Comparison of ENCODE assay signal across 26 cellular contexts in genomic region chr10:23522345-23522744, GRCh38.
DNase-seq lines count a peak whose midpoint lies in the region; ATAC-seq and TF ChIP-seq lines count a peak whose summit lies in the region.
"Had no signal": no experiment of that assay in that cellular context is flagged by ENCODE, and none has a peak within 500 bp of the region (broad histone marks: within the 10 kb centered on the region; RNA-seq: fewer than 3 reads in every experiment).

No MANE protein-coding gene starts in this region.

- H3K4me2 ChIP-seq in DOHH2 (ENCODE audit: low read length) (peak overlapping the region; percentile 49), PC-3 (ENCODE audit: low read length) (no peak overlapping the region)

- H3K36me3 ChIP-seq in DOHH2 (ENCODE audit: control insufficient read depth, low read length), result no peaks in the 10 kb centered on the region
- H3K36me3 ChIP-seq in PC-3 (ENCODE audit: low read depth, low read length), result no peaks in the 10 kb centered on the region
- H3K36me3 ChIP-seq: pancreas, spleen, tibial nerve had no signal

- no peaks in the 10 kb centered on the region for H3F3A ChIP-seq in DOHH2 (ENCODE audit: control insufficient read depth, insufficient read depth)
- no peaks in the 10 kb centered on the region for H3F3A ChIP-seq in PC-3 (ENCODE audit: low read length, unreplicated experiment)

- ATAC-seq in PC-3, result no peak
- ATAC-seq: activated naive CD4-positive, alpha-beta T cell treated with anti-CD3 and anti-CD28 coated beads, Interleukin-2, amount 50 U/mL, for 72 hours; GM12878; mucosa of descending colon; right cardiac atrium; T-cell had no signal

- H3K4me1 ChIP-seq in DOHH2 (ENCODE audit: control insufficient read depth, low read length), result peaks cover 39% of the 10 kb centered on the region
- peaks cover 10% of the 10 kb centered on the region; the same call in 1 of the 2 replicates for H3K4me1 ChIP-seq in PC-3 (ENCODE audit: insufficient read depth, low read length)
- H3K4me1 ChIP-seq: pancreas, tibial nerve had no signal

- H2AFZ ChIP-seq in PC-3 (ENCODE audit: low read length), result no peak overlapping the region

- peak overlapping the region; percentile 31 for H3K27ac ChIP-seq in DOHH2 (ENCODE audit: low read depth, low read length)
- peak overlapping the region; percentile 51 for H3K27ac ChIP-seq in PC-3 (ENCODE audit: low read length)
- H3K27ac ChIP-seq: C4-2B, pancreas, tibial nerve had no signal

- H3K27me3 ChIP-seq in DOHH2 (ENCODE audit: control insufficient read depth, low read length) (no peaks in the 10 kb centered on the region), PC-3 (ENCODE audit: low read length) (no peaks in the 10 kb centered on the region)
- H3K27me3 ChIP-seq: pancreas, spleen, tibial nerve had no signal

- H3K9me3 ChIP-seq in DOHH2 (ENCODE audit: control insufficient read depth, insufficient read depth, low read length) (no peaks in the 10 kb centered on the region), PC-3 (ENCODE audit: low read length) (no peaks in the 10 kb centered on the region)
- H3K9me3 ChIP-seq: mucosa of descending colon, pancreas, spleen, tibial nerve had no signal

- H3K79me2 ChIP-seq in DOHH2 (ENCODE audit: control insufficient read depth, low read length) (no peaks in the 10 kb centered on the region), PC-3 (ENCODE audit: low read length) (no peaks in the 10 kb centered on the region)

- intact Hi-C loops in PC-3 (cut with micrococcal nuclease), result loop anchor here (5.0 kb wide), 1 partner anchor 180 kb away; no protein-coding TSS in a partner anchor

- CTCF ChIA-PET in PC-3 (lab: Charles Lee), result no interaction called here

- no peak overlapping the region for H3K9ac ChIP-seq in PC-3 (ENCODE audit: low read length)

- TF ChIP-seq CTCF in DOHH2 (IDR thresholded peaks at IDR 0.05; ENCODE audit: low read depth, low read length, poor library complexity, severe bottlenecking) (no peak), PC-3 (conservative IDR thresholded peaks at IDR 0.05; ENCODE audit: low read depth, low read length) (no peak), fibroblast of mammary gland (conservative IDR thresholded peaks at IDR 0.05; ENCODE audit: control insufficient read depth, insufficient read depth, low read depth, low read length) (no peak)

- BruUV-seq in PC-3 (replicated peaks; lab: Mats Ljungman, UMichigan), result no TSS peak

- no peaks in the 10 kb centered on the region for H4K20me1 ChIP-seq in DOHH2 (ENCODE audit: control insufficient read depth, insufficient read depth, low read depth, low read length)
- H4K20me1 ChIP-seq in PC-3 (ENCODE audit: low read length), result no peaks in the 10 kb centered on the region

- POLR2A ChIA-PET in PC-3 (lab: Charles Lee; ENCODE audit: unreplicated experiment), result no interaction called here

- H3K9me2 ChIP-seq in DOHH2 (replicated peaks; ENCODE audit: control insufficient read depth, low read length) (no peaks in the 10 kb centered on the region), PC-3 (replicated peaks; ENCODE audit: low read length) (no peaks in the 10 kb centered on the region)

- DNase-seq in PC-3, result peak; percentile 70
- peak; percentile 63 for DNase-seq in fibroblast of mammary gland (ENCODE audit: low read depth)
- DNase-seq in renal cortical epithelial cell (ENCODE audit: low read depth), result peak; percentile 60
- no peak for DNase-seq in NOMO-1 (lab: John Stamatoyannopoulos, UW; ENCODE audit: unreplicated experiment in 2 of 2)
- DNase-seq in activated T-cell treated with anti-CD3 and anti-CD28 coated beads, Interleukin-2, amount 50 U/mL, for 48 hours, result no peak
- no peak for DNase-seq in amygdala (lab: John Stamatoyannopoulos, UW)
- DNase-seq: activated CD4-positive, alpha-beta T cell treated with anti-CD3 and anti-CD28 coated beads, Interleukin-2, amount 50 U/mL, for 48 hours; activated CD4-positive, CD25-positive, alpha-beta regulatory T cell; aorta; dermis blood vessel endothelial cell; DND-41; glutamatergic neuron; islet precursor cell; mucosa of descending colon; NCI-H1092 treated with DMSO at 0.1 percent for 48 hours; NCI-H1930; NCI-H526 treated with DMSO at 0.1 percent for 48 hours; pancreas; right cardiac atrium; spleen; T-cell had no signal

- 0 out of 2 replicates have a peak overlapping the region, but pooled peaks have one; percentile 6 for H3K4me3 ChIP-seq in DOHH2 (ENCODE audit: low read length)
- H3K4me3 ChIP-seq in PC-3 (ENCODE audit: low read length), result no peak overlapping the region
- H3K4me3 ChIP-seq in fibroblast of mammary gland (ENCODE audit: control insufficient read depth, low read depth, low read length), result no peak overlapping the region
- H3K4me3 ChIP-seq: GM12878, mucosa of descending colon, pancreas, spleen, tibial nerve had no signal

Comparison
In these comparisons a context has a peak if more than half of its experiments do, and no peak if none do; other contexts are left out.
1. DNase-seq: peak in PC-3 (single experiment), fibroblast of mammary gland (single experiment) and renal cortical epithelial cell (single experiment); none in NOMO-1 (0 of 2), activated T-cell treated with anti-CD3 and anti-CD28 coated beads, Interleukin-2, amount 50 U/mL, for 48 hours (0 of 2) and amygdala (0 of 56).